8 cellular contexts compared by ENCODE assay signal in genomic region chr6:132937466-132937906, GRCh38.
DNase-seq lines count a peak whose midpoint lies in the region; TF ChIP-seq lines count a peak whose summit lies in the region.

No MANE protein-coding gene starts in this region.

- H3K4me3 Mint-ChIP-seq in osteocyte (ENCODE audit: unreplicated experiment), result no peak overlapping the region

- H3K36me3 Mint-ChIP-seq in osteocyte (ENCODE audit: unreplicated experiment), result no peaks in the 10 kb centered on the region

- no peaks in the 10 kb centered on the region for H3K4me1 ChIP-seq in effector memory CD4-positive, alpha-beta T cell (ENCODE audit: control insufficient read depth, insufficient read depth, low read length, poor library complexity, severe bottlenecking)

- no peaks in the 10 kb centered on the region for H3K9me3 Mint-ChIP-seq in osteocyte (ENCODE audit: unreplicated experiment)

- no peaks in the 10 kb centered on the region for H3K27me3 ChIP-seq in effector memory CD4-positive, alpha-beta T cell (replicated peaks; ENCODE audit: control insufficient read depth, insufficient read depth, low read length, poor library complexity, severe bottlenecking)

- no peaks in the 10 kb centered on the region for H3K36me3 ChIP-seq in effector memory CD4-positive, alpha-beta T cell (ENCODE audit: control insufficient read depth, insufficient read depth, low read length)

- H3K4me3 ChIP-seq in epithelial cell of esophagus (ENCODE audit: low read length), result no peak overlapping the region
- H3K4me3 ChIP-seq in effector memory CD4-positive, alpha-beta T cell (ENCODE audit: insufficient read depth, low read depth, low read length, poor library complexity, severe bottlenecking), result no peak overlapping the region

- TF ChIP-seq CTCF in epithelial cell of esophagus (IDR thresholded peaks at IDR 0.05; ENCODE audit: insufficient read depth, low read depth, low read length, missing control alignments), result peak; percentile 74
- peak; percentile 65 for TF ChIP-seq CTCF in osteocyte (IDR thresholded peaks at IDR 0.05)

- H3K27ac Mint-ChIP-seq in osteocyte (ENCODE audit: unreplicated experiment), result no peak overlapping the region

- no peak overlapping the region for H3K27ac ChIP-seq in effector memory CD4-positive, alpha-beta T cell (ENCODE audit: insufficient read depth, low read length, poor library complexity, severe bottlenecking)

- no peaks in the 10 kb centered on the region for H3K9me3 ChIP-seq in effector memory CD4-positive, alpha-beta T cell (ENCODE audit: control insufficient read depth, low read length)

- H3K4me1 Mint-ChIP-seq in osteocyte (ENCODE audit: unreplicated experiment), result peaks cover 16% of the 10 kb centered on the region

- H3K27me3 Mint-ChIP-seq in osteocyte (ENCODE audit: unreplicated experiment), result peaks cover 2% of the 10 kb centered on the region

- DNase-seq in ELR (ENCODE audit: low read depth), result peak; percentile 62
- DNase-seq in Kasumi-1 (lab: John Stamatoyannopoulos, UW), result peak; percentile 31 to 36
- DNase-seq in RKO (ENCODE audit: low spot score), result peak; percentile 42
- peak; percentile 69 for DNase-seq in epithelial cell of esophagus (ENCODE audit: low read depth)
- no peak for DNase-seq in osteocyte (ENCODE audit: extremely low spot score, unreplicated experiment)
- DNase-seq in mesenteric fat pad (ENCODE audit: low spot score), result no peak
- DNase-seq in GF-D8 (lab: John Stamatoyannopoulos, UW), result no peak
- DNase-seq in effector memory CD4-positive, alpha-beta T cell, result no peak

Comparison
In these comparisons a context has a peak if more than half of its experiments do, and no peak if none do; other contexts are left out.
1. DNase-seq: peak in ELR (single experiment), Kasumi-1 (2 of 2), RKO (single experiment) and epithelial cell of esophagus (single experiment); none in osteocyte (single experiment), mesenteric fat pad (single experiment), GF-D8 (single experiment) and effector memory CD4-positive, alpha-beta T cell (0 of 3).